Comparison of ENCODE assay signal across 8 cellular contexts in genomic region chr7:140060788-140061606, GRCh38. TPM values are rescaled to one million over a fixed set of nuclear protein-coding genes. Genes with fewer than 3 reads are reported as not detected.
DNase-seq lines count a peak whose midpoint lies in the region; ATAC-seq, FAIRE-seq and TF ChIP-seq lines count a peak whose summit lies in the region.

No MANE protein-coding gene starts in this region.

- no peaks in the 10 kb centered on the region for H3K27me3 ChIP-seq in SJCRH30

- no peak for TF ChIP-seq POLR2A in H54 (IDR thresholded peaks at IDR 0.05; ENCODE audit: low read depth, low read length)

- H3K4me1 ChIP-seq in SJCRH30 = peaks cover 11% of the 10 kb centered on the region

- FAIRE-seq in H54 (lab: Jason Lieb, UNC) = no peak

- H3K27ac ChIP-seq in SJCRH30 = peak overlapping the region; percentile 37
- peak overlapping the region in 17 of 21 experiments; percentile 43 to 97 (median 94) for H3K27ac ChIP-seq in skin epidermis

- ATAC-seq in HG02571 (IDR thresholded peaks at IDR 0.05; ENCODE audit: unreplicated experiment) = no peak

- H3K9me3 ChIP-seq in SJCRH30 (replicated peaks) = no peaks in the 10 kb centered on the region

- H3K4me3 ChIP-seq in SJCRH30 = no peak overlapping the region
- peak overlapping the region; percentile 45 to 90 (median 73) for H3K4me3 ChIP-seq in skin epidermis

- DNase-seq in HUDEP-2 (lab: John Stamatoyannopoulos, UW; ENCODE audit: unreplicated experiment in 76 of 76) (peak in 75 of 76 experiments; percentile 34 to 93 (median 82)), SJCRH30 (peak; percentile 90 to 91), glomerular endothelial cell (ENCODE audit: extremely low read depth, low read depth, low spot score) (peak; percentile 58), H54 (ENCODE audit: insufficient read length, low spot score) (no peak), KG1 (lab: John Stamatoyannopoulos, UW) (no peak)
- DNase-seq in stimulated activated CD4-positive, alpha-beta T cell treated with anti-CD3 and anti-CD28 coated beads, Interleukin-2, amount 100 ng/mL, for 48 hours = no peak

- no peaks in the 10 kb centered on the region for H3K36me3 ChIP-seq in SJCRH30

RNA-seq across cellular contexts. Expression of gene PARP12, which starts 1.8 kb away (rescaled TPM):
- total RNA-seq in SJCRH30 (2014; rRNA removed; shearing (Covaris generic)) = not detected in 2 replicates
- total RNA-seq in glomerular endothelial cell = 53.9 and 98.5 TPM in 2 replicates

Comparison
In these comparisons a context has a peak if more than half of its experiments do, and no peak if none do; other contexts are left out.
1. DNase-seq: peak in HUDEP-2 (75 of 76), SJCRH30 (2 of 2) and glomerular endothelial cell (single experiment); none in H54 (single experiment), KG1 (single experiment) and stimulated activated CD4-positive, alpha-beta T cell treated with anti-CD3 and anti-CD28 coated beads, Interleukin-2, amount 100 ng/mL, for 48 hours (0 of 2).
2. RNA of gene PARP12, which starts 1.8 kb away (total RNA-seq): 53.9 to 98.5 TPM in glomerular endothelial cell; not detected in SJCRH30; every median in the first group is over 10 times any median in the second.